In genomic region chr10:118341678-118342637, GRCh38 we compare ENCODE assay signal across 1 cellular context.
A peak's percentile ranks its signal among the peaks of the same experiment; 100 is the strongest.
TF ChIP-seq lines count a peak whose summit lies in the region.

TSS of gene FAM204A (minus strand) at chr10:118342324. CDS start at chr10:118336415, 5,909 bp downstream.

TF ChIP-seq in GM12878, 131 proteins besides CTCF, POLR2A, EP300 and RAD21 (continued from another document and continues in another):
- no peak for TF ChIP-seq REST (IDR thresholded peaks at IDR 0.05; ENCODE audit: low read depth, low read length)
- peak; percentile 93 for TF ChIP-seq CHD2 (IDR thresholded peaks at IDR 0.05; ENCODE audit: borderline replicate concordance, low read depth, low read length)
- TF ChIP-seq TCF12 (IDR thresholded peaks at IDR 0.05; ENCODE audit: low read depth, low read length), result 0 out of 2 replicates have a peak, but pooled peaks have one; percentile 22
- TF ChIP-seq, protein P1, sequence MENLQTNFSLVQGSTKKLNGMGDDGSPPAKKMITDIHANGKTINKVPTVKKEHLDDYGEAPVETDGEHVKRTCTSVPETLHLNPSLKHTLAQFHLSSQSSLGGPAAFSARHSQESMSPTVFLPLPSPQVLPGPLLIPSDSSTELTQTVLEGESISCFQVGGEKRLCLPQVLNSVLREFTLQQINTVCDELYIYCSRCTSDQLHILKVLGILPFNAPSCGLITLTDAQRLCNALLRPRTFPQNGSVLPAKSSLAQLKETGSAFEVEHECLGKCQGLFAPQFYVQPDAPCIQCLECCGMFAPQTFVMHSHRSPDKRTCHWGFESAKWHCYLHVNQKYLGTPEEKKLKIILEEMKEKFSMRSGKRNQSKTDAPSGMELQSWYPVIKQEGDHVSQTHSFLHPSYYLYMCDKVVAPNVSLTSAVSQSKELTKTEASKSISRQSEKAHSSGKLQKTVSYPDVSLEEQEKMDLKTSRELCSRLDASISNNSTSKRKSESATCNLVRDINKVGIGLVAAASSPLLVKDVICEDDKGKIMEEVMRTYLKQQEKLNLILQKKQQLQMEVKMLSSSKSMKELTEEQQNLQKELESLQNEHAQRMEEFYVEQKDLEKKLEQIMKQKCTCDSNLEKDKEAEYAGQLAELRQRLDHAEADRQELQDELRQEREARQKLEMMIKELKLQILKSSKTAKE (IDR thresholded peaks at IDR 0.05; ENCODE audit: low read depth, poor library complexity, severe bottlenecking), result peak; percentile 28
- no peak for TF ChIP-seq TCF7 (IDR thresholded peaks at IDR 0.05; ENCODE audit: borderline replicate concordance)
- TF ChIP-seq RCOR1 (conservative IDR thresholded peaks at IDR 0.05; ENCODE audit: low read depth, low read length), result no peak
- 0 out of 2 replicates have a peak, but pooled peaks have one; percentile 31 for TF ChIP-seq MAX (IDR thresholded peaks at IDR 0.05; ENCODE audit: low read depth, low read length)
- TF ChIP-seq HDAC2 (IDR thresholded peaks at IDR 0.05), result no peak
- TF ChIP-seq SMARCA5 (IDR thresholded peaks at IDR 0.05), result no peak
- TF ChIP-seq JUND (IDR thresholded peaks at IDR 0.05; ENCODE audit: low read depth, low read length), result no peak
- TF ChIP-seq POLR2AphosphoS5 (IDR thresholded peaks at IDR 0.05; ENCODE audit: low read length), result peak; percentile 82
- peak; percentile 74; the same call in 1 of the 2 replicates for TF ChIP-seq NBN (IDR thresholded peaks at IDR 0.05)
- TF ChIP-seq IKZF2 (IDR thresholded peaks at IDR 0.05), result no peak
- TF ChIP-seq ESRRA (IDR thresholded peaks at IDR 0.05; ENCODE audit: low read length), result no peak
- peak; percentile 96 for TF ChIP-seq SIN3A (IDR thresholded peaks at IDR 0.05; ENCODE audit: low read depth, low read length)
- peak; percentile 99 for TF ChIP-seq SP1 (IDR thresholded peaks at IDR 0.05; ENCODE audit: low read depth, low read length)
- peak; percentile 100 for TF ChIP-seq YY1 (IDR thresholded peaks at IDR 0.05; ENCODE audit: low read depth, low read length)
- no peak for TF ChIP-seq ZNF274 (IDR thresholded peaks at IDR 0.05; ENCODE audit: insufficient read depth, insufficient read length)
- TF ChIP-seq KAT2A (conservative IDR thresholded peaks at IDR 0.05; ENCODE audit: control insufficient read depth, low read depth, low read length), result no peak
- TF ChIP-seq CBX3 (IDR thresholded peaks at IDR 0.05; ENCODE audit: borderline replicate concordance, low read depth), result no peak
- 0 out of 2 replicates have a peak, but pooled peaks have one; percentile 21 for TF ChIP-seq BACH1 (IDR thresholded peaks at IDR 0.05; ENCODE audit: borderline replicate concordance)
- TF ChIP-seq CREB1 (IDR thresholded peaks at IDR 0.05; ENCODE audit: low read depth), result no peak
- no peak; the same call in 1 of the 2 replicates for TF ChIP-seq ZNF207 (IDR thresholded peaks at IDR 0.05; ENCODE audit: borderline replicate concordance)
- 0 out of 2 replicates have a peak, but pooled peaks have one; percentile 63 for TF ChIP-seq RBBP5 (conservative IDR thresholded peaks at IDR 0.05)
- peak; percentile 70 for TF ChIP-seq KLF5 (IDR thresholded peaks at IDR 0.05; ENCODE audit: partially characterized antibody)
- peak; percentile 32 for TF ChIP-seq RELA (IDR thresholded peaks at IDR 0.05; ENCODE audit: borderline replicate concordance, partially characterized antibody)
- TF ChIP-seq LARP7 (IDR thresholded peaks at IDR 0.05), result peak; percentile 72; the same call in 1 of the 2 replicates
- no peak for TF ChIP-seq CEBPB (IDR thresholded peaks at IDR 0.05; ENCODE audit: borderline replicate concordance in 1 of 2, low read depth in 2 of 2, low read length in 2 of 2)
- no peak for TF ChIP-seq ATF7 (IDR thresholded peaks at IDR 0.05; ENCODE audit: low read depth)
- no peak for TF ChIP-seq YBX1 (IDR thresholded peaks at IDR 0.05)
- no peak for TF ChIP-seq BRCA1 (IDR thresholded peaks at IDR 0.05; ENCODE audit: low read depth, low read length)
- TF ChIP-seq FOXM1 (IDR thresholded peaks at IDR 0.05; ENCODE audit: low read depth, low read length), result no peak
- peak; percentile 83 for TF ChIP-seq SPI1 (IDR thresholded peaks at IDR 0.05; ENCODE audit: borderline replicate concordance, insufficient read depth, low read depth, low read length)
- TF ChIP-seq SRF (IDR thresholded peaks at IDR 0.05; ENCODE audit: low read depth in 2 of 2, low read length in 2 of 2), result peak in 1 of 2 experiments; percentile 54; a peak in 1 of 4 replicates
- TF ChIP-seq, protein P2, sequence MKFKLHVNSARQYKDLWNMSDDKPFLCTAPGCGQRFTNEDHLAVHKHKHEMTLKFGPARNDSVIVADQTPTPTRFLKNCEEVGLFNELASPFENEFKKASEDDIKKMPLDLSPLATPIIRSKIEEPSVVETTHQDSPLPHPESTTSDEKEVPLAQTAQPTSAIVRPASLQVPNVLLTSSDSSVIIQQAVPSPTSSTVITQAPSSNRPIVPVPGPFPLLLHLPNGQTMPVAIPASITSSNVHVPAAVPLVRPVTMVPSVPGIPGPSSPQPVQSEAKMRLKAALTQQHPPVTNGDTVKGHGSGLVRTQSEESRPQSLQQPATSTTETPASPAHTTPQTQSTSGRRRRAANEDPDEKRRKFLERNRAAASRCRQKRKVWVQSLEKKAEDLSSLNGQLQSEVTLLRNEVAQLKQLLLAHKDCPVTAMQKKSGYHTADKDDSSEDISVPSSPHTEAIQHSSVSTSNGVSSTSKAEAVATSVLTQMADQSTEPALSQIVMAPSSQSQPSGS (IDR thresholded peaks at IDR 0.05; ENCODE audit: low read length), result no peak
- TF ChIP-seq, protein P3, sequence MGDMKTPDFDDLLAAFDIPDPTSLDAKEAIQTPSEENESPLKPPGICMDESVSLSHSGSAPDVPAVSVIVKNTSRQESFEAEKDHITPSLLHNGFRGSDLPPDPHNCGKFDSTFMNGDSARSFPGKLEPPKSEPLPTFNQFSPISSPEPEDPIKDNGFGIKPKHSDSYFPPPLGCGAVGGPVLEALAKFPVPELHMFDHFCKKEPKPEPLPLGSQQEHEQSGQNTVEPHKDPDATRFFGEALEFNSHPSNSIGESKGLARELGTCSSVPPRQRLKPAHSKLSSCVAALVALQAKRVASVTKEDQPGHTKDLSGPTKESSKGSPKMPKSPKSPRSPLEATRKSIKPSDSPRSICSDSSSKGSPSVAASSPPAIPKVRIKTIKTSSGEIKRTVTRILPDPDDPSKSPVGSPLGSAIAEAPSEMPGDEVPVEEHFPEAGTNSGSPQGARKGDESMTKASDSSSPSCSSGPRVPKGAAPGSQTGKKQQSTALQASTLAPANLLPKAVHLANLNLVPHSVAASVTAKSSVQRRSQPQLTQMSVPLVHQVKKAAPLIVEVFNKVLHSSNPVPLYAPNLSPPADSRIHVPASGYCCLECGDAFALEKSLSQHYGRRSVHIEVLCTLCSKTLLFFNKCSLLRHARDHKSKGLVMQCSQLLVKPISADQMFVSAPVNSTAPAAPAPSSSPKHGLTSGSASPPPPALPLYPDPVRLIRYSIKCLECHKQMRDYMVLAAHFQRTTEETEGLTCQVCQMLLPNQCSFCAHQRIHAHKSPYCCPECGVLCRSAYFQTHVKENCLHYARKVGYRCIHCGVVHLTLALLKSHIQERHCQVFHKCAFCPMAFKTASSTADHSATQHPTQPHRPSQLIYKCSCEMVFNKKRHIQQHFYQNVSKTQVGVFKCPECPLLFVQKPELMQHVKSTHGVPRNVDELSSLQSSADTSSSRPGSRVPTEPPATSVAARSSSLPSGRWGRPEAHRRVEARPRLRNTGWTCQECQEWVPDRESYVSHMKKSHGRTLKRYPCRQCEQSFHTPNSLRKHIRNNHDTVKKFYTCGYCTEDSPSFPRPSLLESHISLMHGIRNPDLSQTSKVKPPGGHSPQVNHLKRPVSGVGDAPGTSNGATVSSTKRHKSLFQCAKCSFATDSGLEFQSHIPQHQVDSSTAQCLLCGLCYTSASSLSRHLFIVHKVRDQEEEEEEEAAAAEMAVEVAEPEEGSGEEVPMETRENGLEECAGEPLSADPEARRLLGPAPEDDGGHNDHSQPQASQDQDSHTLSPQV (IDR thresholded peaks at IDR 0.05), result no peak
- TF ChIP-seq SUZ12 (IDR thresholded peaks at IDR 0.05; ENCODE audit: unreplicated experiment), result no peak
- 0 out of 2 replicates have a peak, but pooled peaks have one; percentile 15 for TF ChIP-seq ZBTB33 (IDR thresholded peaks at IDR 0.05)
- TF ChIP-seq HSF1 (IDR thresholded peaks at IDR 0.05; ENCODE audit: low read depth, low read length), result no peak
- no peak for TF ChIP-seq IRF5 (IDR thresholded peaks at IDR 0.05; ENCODE audit: borderline replicate concordance)
- TF ChIP-seq, protein P4, sequence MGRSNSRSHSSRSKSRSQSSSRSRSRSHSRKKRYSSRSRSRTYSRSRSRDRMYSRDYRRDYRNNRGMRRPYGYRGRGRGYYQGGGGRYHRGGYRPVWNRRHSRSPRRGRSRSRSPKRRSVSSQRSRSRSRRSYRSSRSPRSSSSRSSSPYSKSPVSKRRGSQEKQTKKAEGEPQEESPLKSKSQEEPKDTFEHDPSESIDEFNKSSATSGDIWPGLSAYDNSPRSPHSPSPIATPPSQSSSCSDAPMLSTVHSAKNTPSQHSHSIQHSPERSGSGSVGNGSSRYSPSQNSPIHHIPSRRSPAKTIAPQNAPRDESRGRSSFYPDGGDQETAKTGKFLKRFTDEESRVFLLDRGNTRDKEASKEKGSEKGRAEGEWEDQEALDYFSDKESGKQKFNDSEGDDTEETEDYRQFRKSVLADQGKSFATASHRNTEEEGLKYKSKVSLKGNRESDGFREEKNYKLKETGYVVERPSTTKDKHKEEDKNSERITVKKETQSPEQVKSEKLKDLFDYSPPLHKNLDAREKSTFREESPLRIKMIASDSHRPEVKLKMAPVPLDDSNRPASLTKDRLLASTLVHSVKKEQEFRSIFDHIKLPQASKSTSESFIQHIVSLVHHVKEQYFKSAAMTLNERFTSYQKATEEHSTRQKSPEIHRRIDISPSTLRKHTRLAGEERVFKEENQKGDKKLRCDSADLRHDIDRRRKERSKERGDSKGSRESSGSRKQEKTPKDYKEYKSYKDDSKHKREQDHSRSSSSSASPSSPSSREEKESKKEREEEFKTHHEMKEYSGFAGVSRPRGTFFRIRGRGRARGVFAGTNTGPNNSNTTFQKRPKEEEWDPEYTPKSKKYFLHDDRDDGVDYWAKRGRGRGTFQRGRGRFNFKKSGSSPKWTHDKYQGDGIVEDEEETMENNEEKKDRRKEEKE (IDR thresholded peaks at IDR 0.05), result no peak
- TF ChIP-seq SMAD1 (IDR thresholded peaks at IDR 0.05; ENCODE audit: low read depth, partially characterized antibody), result no peak
- TF ChIP-seq KDM1A (IDR thresholded peaks at IDR 0.05; ENCODE audit: borderline replicate concordance), result no peak
- peak; percentile 61 for TF ChIP-seq IKZF1 (conservative IDR thresholded peaks at IDR 0.05)
- TF ChIP-seq STAT1 (conservative IDR thresholded peaks at IDR 0.05), result no peak
- no peak for TF ChIP-seq RAD51 (IDR thresholded peaks at IDR 0.05)
